Comparison of ENCODE assay signal across 33 cellular contexts in genomic region chr6:65903992-65904391, GRCh38.
"Had no signal": no experiment of that assay in that cellular context is flagged by ENCODE, and none has a peak within 500 bp of the region (broad histone marks: within the 10 kb centered on the region; RNA-seq: fewer than 3 reads in every experiment).

No MANE protein-coding gene starts in this region.

- ATAC-seq: activated naive CD4-positive, alpha-beta T cell treated with anti-CD3 and anti-CD28 coated beads, Interleukin-2, amount 50 U/mL, for 72 hours; activated naive CD8-positive, alpha-beta T cell treated with anti-CD3 and anti-CD28 coated beads, Interleukin-2, amount 50 U/mL, for 24 hours; activated T-cell treated with anti-CD3 and anti-CD28 coated beads, Interleukin-2, amount 50 U/mL, for 4 hours; activated T-cell treated with anti-CD3 and anti-CD28 coated beads, Interleukin-2, amount 50 U/mL, for 72 hours; activated T-helper 17 cell treated with anti-CD3 and anti-CD28 coated beads, Interleukin-2, amount 50 U/mL, for 72 hours; body of pancreas had no signal

- H3K4me3 ChIP-seq: adrenal gland, ascending aorta, body of pancreas, breast epithelium, cardiac muscle cell had no signal

- DNase-seq: activated effector memory CD4-positive, alpha-beta T cell treated with anti-CD3 and anti-CD28 coated beads, Interleukin-2, amount 50 U/mL, for 16 hours; activated effector memory CD4-positive, alpha-beta T cell treated with Interleukin-2 at 50 U/mL for 16 hours; activated gamma-delta T cell; activated gamma-delta T cell treated with Interleukin-2 at 50 U/mL for 16 hours; activated naive CD4-positive, alpha-beta T cell; activated naive CD4-positive, alpha-beta T cell treated with anti-CD3 and anti-CD28 coated beads for 36 hours; activated naive CD4-positive, alpha-beta T cell treated with anti-CD3 and anti-CD28 coated beads, Interleukin-2, amount 10 ng/mL, durations not matched to agents 7 days and 5 days; activated naive CD4-positive, alpha-beta T cell treated with anti-CD3 and anti-CD28 coated beads, Interleukin-2, amount 50 U/mL, for 16 hours; activated naive CD4-positive, alpha-beta T cell treated with Interleukin-2 at 50 U/mL for 16 hours; activated naive CD8-positive, alpha-beta T cell treated with anti-CD3 and anti-CD28 coated beads for 36 hours; activated naive CD8-positive, alpha-beta T cell treated with anti-CD3 and anti-CD28 coated beads, Interleukin-2, amount 10 ng/mL, durations not matched to agents 7 days and 5 days; activated naive CD8-positive, alpha-beta T cell treated with anti-CD3 and anti-CD28 coated beads, Interleukin-2, amount 50 U/mL, for 24 hours; activated T-cell treated with anti-CD3 and anti-CD28 coated beads, Interleukin-2, amount 50 U/mL, for 24 hours; activated T-cell treated with anti-CD3 and anti-CD28 coated beads, Interleukin-2, amount 50 U/mL, for 4 hours; activated T-cell treated with anti-CD3 and anti-CD28 coated beads, Interleukin-2, amount 50 U/mL, for 48 hours; activated T-cell treated with anti-CD3 and anti-CD28 coated beads, Interleukin-2, amount 50 U/mL, for 72 hours; adrenal gland; amniotic stem cell; amygdala; anterior cingulate cortex; aorta; body of pancreas; brain microvascular endothelial cell; caudate nucleus; central memory CD4-positive, alpha-beta T cell; cerebellar nuclear complex had no signal

- FAIRE-seq: astrocyte, bronchial epithelial cell had no signal

- H3K27me3 ChIP-seq: adrenal gland, ascending aorta, body of pancreas, brain microvascular endothelial cell, breast epithelium, cardiac muscle cell had no signal

- H3K27ac ChIP-seq: adrenal gland, ascending aorta, body of pancreas, brain microvascular endothelial cell, breast epithelium, cardiac muscle cell had no signal

- H3K9me3 ChIP-seq: adrenal gland, ascending aorta, body of pancreas, breast epithelium had no signal

- H3K36me3 ChIP-seq: adrenal gland, ascending aorta, brain microvascular endothelial cell, breast epithelium, cardiac muscle cell had no signal

- H3K4me1 ChIP-seq: ascending aorta, body of pancreas, breast epithelium had no signal
